Comparison of ENCODE assay signal across 1 cellular context in genomic region chr11:124961972-124962609, GRCh38.
A peak's percentile ranks its signal among the peaks of the same experiment; 100 is the strongest.
TF ChIP-seq lines count a peak whose summit lies in the region.

No MANE protein-coding gene starts in this region.

TF ChIP-seq in GM12878, 131 proteins besides CTCF, POLR2A, EP300 and RAD21 (continued from another document):
- TF ChIP-seq ZBTB40 (IDR thresholded peaks at IDR 0.05; ENCODE audit: borderline replicate concordance) (no peak), RAD51 (IDR thresholded peaks at IDR 0.05) (no peak), DPF2 (IDR thresholded peaks at IDR 0.05) (no peak), CBX3 (IDR thresholded peaks at IDR 0.05; ENCODE audit: borderline replicate concordance, low read depth) (no peak), YY1 (IDR thresholded peaks at IDR 0.05; ENCODE audit: low read depth, low read length) (0 out of 2 replicates have a peak, but pooled peaks have one; percentile 27), PRDM15 (CRISPR knock-in tag; IDR thresholded peaks at IDR 0.05) (no peak), IRF3 (IDR thresholded peaks at IDR 0.05) (no peak), ZNF592 (IDR thresholded peaks at IDR 0.05) (no peak), CBX5 (IDR thresholded peaks at IDR 0.05; ENCODE audit: low read depth) (no peak), SIN3A (IDR thresholded peaks at IDR 0.05; ENCODE audit: low read depth, low read length) (no peak), NFXL1 (IDR thresholded peaks at IDR 0.05; ENCODE audit: borderline replicate concordance) (no peak), MEF2B (IDR thresholded peaks at IDR 0.05; ENCODE audit: partially characterized antibody, poor library complexity, severe bottlenecking) (no peak), GABPA (IDR thresholded peaks at IDR 0.05; ENCODE audit: low read depth) (no peak), ZNF207 (IDR thresholded peaks at IDR 0.05; ENCODE audit: borderline replicate concordance) (no peak), ZBTB33 (IDR thresholded peaks at IDR 0.05) (no peak), BHLHE40 (IDR thresholded peaks at IDR 0.05; ENCODE audit: borderline replicate concordance in 1 of 2, low read depth in 2 of 2, low read length in 1 of 2) (0 out of 4 replicates have a peak, but pooled peaks of 1 of the 2 experiments have one; percentile 32), SMC3 (IDR thresholded peaks at IDR 0.05; ENCODE audit: borderline replicate concordance, low read length) (peak; percentile 95), CUX1 (IDR thresholded peaks at IDR 0.05; ENCODE audit: insufficient replicate concordance, low read depth, low read length) (peak; percentile 22), ATF3 (IDR thresholded peaks at IDR 0.05; ENCODE audit: borderline replicate concordance, extremely low read depth, low read depth, low read length) (no peak)
